In the genomic region with DNA sequence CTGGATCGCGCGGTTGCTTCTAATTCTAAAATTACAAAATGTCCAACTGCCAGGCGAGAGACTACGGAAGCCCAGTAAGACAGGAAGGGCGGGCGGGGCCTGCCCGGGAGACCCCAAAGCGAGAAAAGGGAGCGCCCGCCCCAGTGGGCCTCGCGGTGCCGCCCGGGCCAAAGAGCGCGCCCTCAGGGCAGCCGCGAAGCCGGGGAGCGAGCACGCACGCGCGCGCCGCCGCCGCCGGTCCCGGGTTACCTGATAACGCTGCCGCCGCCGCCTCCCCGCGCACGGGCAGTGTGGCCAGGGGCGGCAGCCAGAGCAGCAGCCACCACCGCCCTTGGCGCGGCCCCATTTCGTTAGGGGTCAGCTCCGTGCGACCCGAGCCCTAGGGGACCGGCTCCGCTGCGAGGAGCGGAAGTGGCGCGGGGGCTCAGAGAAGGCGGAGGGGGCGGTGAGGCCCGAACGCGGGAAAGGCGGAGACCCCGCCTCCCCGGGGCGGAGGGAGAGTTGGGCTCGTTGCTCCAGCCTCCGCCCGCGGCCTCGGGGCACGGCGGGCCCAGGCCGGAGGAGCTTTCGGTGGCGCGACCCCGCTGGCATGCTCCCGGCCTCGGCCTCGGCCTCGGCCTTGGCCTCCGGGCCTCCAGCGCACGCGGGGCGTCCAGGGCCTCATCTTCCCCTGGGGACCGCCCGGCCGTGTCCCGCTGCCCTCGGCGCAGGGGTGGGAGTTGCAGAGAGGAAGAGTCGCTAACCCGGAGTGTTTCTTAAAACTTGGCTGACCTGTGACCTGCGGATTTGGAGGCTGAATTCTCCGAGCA, we compare ENCODE assay signal across 8 cellular contexts. TPM values are rescaled to one million over a fixed set of nuclear protein-coding genes. Genes with fewer than 3 reads are reported as not detected.
DNase-seq lines count a peak whose midpoint lies in the region; ATAC-seq and TF ChIP-seq lines count a peak whose summit lies in the region.

A gene with protein sequence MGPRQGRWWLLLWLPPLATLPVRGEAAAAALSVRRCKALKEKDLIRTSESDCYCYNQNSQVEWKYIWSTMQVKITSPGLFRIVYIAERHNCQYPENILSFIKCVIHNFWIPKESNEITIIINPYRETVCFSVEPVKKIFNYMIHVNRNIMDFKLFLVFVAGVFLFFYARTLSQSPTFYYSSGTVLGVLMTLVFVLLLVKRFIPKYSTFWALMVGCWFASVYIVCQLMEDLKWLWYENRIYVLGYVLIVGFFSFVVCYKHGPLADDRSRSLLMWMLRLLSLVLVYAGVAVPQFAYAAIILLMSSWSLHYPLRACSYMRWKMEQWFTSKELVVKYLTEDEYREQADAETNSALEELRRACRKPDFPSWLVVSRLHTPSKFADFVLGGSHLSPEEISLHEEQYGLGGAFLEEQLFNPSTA (minus strand): TSS at position 413 of the 809 bp plus-strand sequence. CDS start 67 bp downstream, at position 346.

- intact Hi-C loops in left ventricle myocardium inferior (cut with micrococcal nuclease) (loop anchor here (5.0 kb wide), 1 partner anchor 118 kb away; no protein-coding TSS in a partner anchor), uterus (cut with DNase I; ENCODE audit: low total_unique reads) (no loop called here)

- H3K9me3 Mint-ChIP-seq in T-cell (peaks cover 12 to 25% (median 13%) of the 10 kb centered on the region in 3 donors), progenitor cell of endocrine pancreas (ENCODE audit: low read depth) (peaks cover 9% of the 10 kb centered on the region)

- H3K4me1 ChIP-seq in MM.1S (ENCODE audit: low read length) = peaks cover 13% of the 10 kb centered on the region
- H3K4me1 ChIP-seq in adipocyte (ENCODE audit: control insufficient read depth, insufficient read depth, low read length) = peaks cover 21% of the 10 kb centered on the region
- H3K4me1 ChIP-seq in left ventricle myocardium inferior = peaks cover 49% of the 10 kb centered on the region
- H3K4me1 ChIP-seq in uterus = no peaks in the 10 kb centered on the region

- CTCF ChIA-PET in GM10248 (lab: Yijun Ruan, JAX) (interaction anchor here (1.0 to 1.4 kb wide), 4 partner anchors 15 to 170 kb away, joined by 3 to 4 read pairs (median 4); no protein-coding TSS in a partner anchor), T-cell (lab: Charles Lee) (interaction anchor here (0.6 to 1.2 kb wide), 4 partner anchors 90 to 773 kb away, joined by 3 to 7 read pairs (median 3); no protein-coding TSS in a partner anchor)

- H4K20me1 ChIP-seq in MM.1S (ENCODE audit: insufficient read depth, low read length) = no peaks in the 10 kb centered on the region

- H3K4me1 Mint-ChIP-seq in T-cell (peaks cover 57 to 60% (median 59%) of the 10 kb centered on the region in 3 donors), progenitor cell of endocrine pancreas (ENCODE audit: low read depth) (peaks cover 26% of the 10 kb centered on the region)

- TF ChIP-seq POLR2A in uterus (IDR thresholded peaks at IDR 0.05) = peak; percentile 10 to 74

- H3K36me3 Mint-ChIP-seq in T-cell = peaks cover 14% of the 10 kb centered on the region
- peaks cover 11% of the 10 kb centered on the region for H3K36me3 Mint-ChIP-seq in progenitor cell of endocrine pancreas (ENCODE audit: insufficient read depth)

- peak within 1 kb of the TSS; percentile 90 for H2AFZ ChIP-seq in MM.1S (ENCODE audit: low read length)

- peaks cover 5% of the 10 kb centered on the region; the same call in 1 of the 2 replicates for H3K79me2 ChIP-seq in MM.1S (ENCODE audit: low read length)

- H3K4me3 Mint-ChIP-seq in T-cell (peak within 1 kb of the TSS; percentile 90 to 98 (median 97)), progenitor cell of endocrine pancreas (ENCODE audit: low read depth) (peak within 1 kb of the TSS; percentile 90)

- DNase-seq in GM10248 (ENCODE audit: extremely low spot score) (peak; percentile 85), HCEC 1CT (peak; percentile 80), MM.1S (peak; percentile 79), T-cell (peak; percentile 59 to 89 (median 78)), adipocyte (ENCODE audit: low read depth) (peak; percentile 82), left ventricle myocardium inferior (peak; percentile 88), progenitor cell of endocrine pancreas (ENCODE audit: low spot score, unreplicated experiment) (peak; percentile 69), uterus (peak; percentile 73 to 77)

- H3K27ac Mint-ChIP-seq in T-cell (peak within 1 kb of the TSS; percentile 100), progenitor cell of endocrine pancreas (peak within 1 kb of the TSS; percentile 98)

- H3K4me3 ChIP-seq in MM.1S (ENCODE audit: low read length) = peak within 1 kb of the TSS; percentile 81
- H3K4me3 ChIP-seq in adipocyte (ENCODE audit: low read length) = peak within 1 kb of the TSS; percentile 82
- peak within 1 kb of the TSS; percentile 81 for H3K4me3 ChIP-seq in left ventricle myocardium inferior
- peak within 1 kb of the TSS; percentile 71 to 78 for H3K4me3 ChIP-seq in uterus

- POLR2A ChIA-PET in GM10248 (lab: Yijun Ruan, JAX) = no interaction called here
- POLR2A ChIA-PET in T-cell (lab: Charles Lee) = interaction anchor here (0.6 to 2.0 kb wide), 11 partner anchors 17 to 1667 kb away, joined by 3 to 9 read pairs (median 4); no protein-coding TSS in a partner anchor

- peak within 1 kb of the TSS; percentile 97 for H3K4me2 ChIP-seq in MM.1S (ENCODE audit: low read depth, low read length)

- H3K27ac ChIP-seq in MM.1S (ENCODE audit: low read length) (peak within 1 kb of the TSS; percentile 83), left ventricle myocardium inferior (replicated peaks) (peak within 1 kb of the TSS; percentile 98), uterus (peak within 1 kb of the TSS; percentile 98 to 99)

- H3K9ac ChIP-seq in MM.1S (ENCODE audit: low read length) (peak within 1 kb of the TSS; percentile 91), adipocyte (ENCODE audit: low read length) (peak within 1 kb of the TSS; percentile 81)

- H3F3A ChIP-seq in MM.1S (ENCODE audit: insufficient read depth, low read length) = peaks cover 13% of the 10 kb centered on the region; the same call in 1 of the 2 replicates

- H3K27me3 Mint-ChIP-seq in T-cell = no peaks in the 10 kb centered on the region
- H3K27me3 Mint-ChIP-seq in progenitor cell of endocrine pancreas = no peaks in the 10 kb centered on the region

- TF ChIP-seq CTCF in GM10248 (IDR thresholded peaks at IDR 0.05; ENCODE audit: control extremely low read depth, extremely low read depth, low read depth, missing control alignments) (no peak), MM.1S (IDR thresholded peaks at IDR 0.05; ENCODE audit: low read length) (no peak), left ventricle myocardium inferior (IDR thresholded peaks at IDR 0.05; ENCODE audit: borderline replicate concordance) (peak; percentile 30), progenitor cell of endocrine pancreas (IDR thresholded peaks at IDR 0.05; ENCODE audit: unreplicated experiment) (no peak), uterus (IDR thresholded peaks at IDR 0.05) (peak in 1 of 4 experiments; percentile 29)

- H3K9me3 ChIP-seq in MM.1S (replicated peaks; ENCODE audit: insufficient read depth, low read length) (no peaks in the 10 kb centered on the region), adipocyte (ENCODE audit: control insufficient read depth, low read length) (peaks cover 12% of the 10 kb centered on the region), left ventricle myocardium inferior (replicated peaks) (peaks cover 30% of the 10 kb centered on the region), uterus (peaks cover 0 to under 1% of the 10 kb centered on the region in 2 donors)

- ATAC-seq in T-cell (replicated peaks in 1 of 4) = peak; percentile 78 to 83 (median 80)

- no peaks in the 10 kb centered on the region for H3K9me2 ChIP-seq in MM.1S (replicated peaks; ENCODE audit: insufficient read depth, low read length)

- H3K27me3 ChIP-seq in MM.1S (replicated peaks; ENCODE audit: insufficient read depth, low read length) = no peaks in the 10 kb centered on the region
- no peaks in the 10 kb centered on the region for H3K27me3 ChIP-seq in adipocyte (replicated peaks; ENCODE audit: control insufficient read depth, insufficient read depth, low read length)
- H3K27me3 ChIP-seq in left ventricle myocardium inferior (ENCODE audit: low read depth) = no peaks in the 10 kb centered on the region
- H3K27me3 ChIP-seq in uterus = no peaks in the 10 kb centered on the region

- H3K36me3 ChIP-seq in MM.1S (replicated peaks; ENCODE audit: insufficient read depth, low read length) (no peaks in the 10 kb centered on the region), adipocyte (ENCODE audit: control insufficient read depth, insufficient read depth, low read length, severe bottlenecking) (no peaks in the 10 kb centered on the region), left ventricle myocardium inferior (no peaks in the 10 kb centered on the region), uterus (no peaks in the 10 kb centered on the region)

RNA-seq across cellular contexts. Expression of the gene that starts here (rescaled TPM):
- total RNA-seq in T-cell = 10 to 100 TPM; 11.1 to 16.2 (median 15.3) TPM
- total RNA-seq in left ventricle myocardium inferior = 1.5 TPM
- 10.2 and 13.9 TPM in 2 replicates for total RNA-seq in progenitor cell of endocrine pancreas
- total RNA-seq in uterus = 10 to 100 TPM in 1 of 4 donors, 1 to 10 TPM in 3; 2.0 to 16.5 (median 5.7) TPM

Comparison
In these comparisons a context has a peak if more than half of its experiments do, and no peak if none do; other contexts are left out.
1. Peak in every context shown above with its lines: DNase-seq, ATAC-seq, H3K4me3 ChIP-seq and H3K27ac ChIP-seq.